8 cellular contexts compared by ENCODE assay signal in genomic region chr10:67386841-67387533, GRCh38.
DNase-seq lines count a peak whose midpoint lies in the region; ATAC-seq and TF ChIP-seq lines count a peak whose summit lies in the region.
"Not testable (repeated sequence)": the region's sequence is repeated elsewhere in the genome, so short reads cannot be mapped to it uniquely, and the experiment has no call there.

No MANE protein-coding gene starts in this region.

- not testable (repeated sequence) for H3K36me3 Mint-ChIP-seq in CD4-positive, alpha-beta T cell (ENCODE audit: low read depth); WTC11; brain; nephron progenitor cell (ENCODE audit: low read depth)

- 25 to 51% methylated on average over 9 of the region's 33 CpGs for WGBS in gastroesophageal sphincter (ENCODE audit: low coverage in 1 of 2), 2 donors

- not testable (repeated sequence) for TF ChIP-seq POLR2A in gastroesophageal sphincter (IDR thresholded peaks at IDR 0.05); gastrocnemius medialis (IDR thresholded peaks at IDR 0.05)

- peak overlapping the region; percentile 41; the same call in 1 of the 2 replicates for H3K9ac ChIP-seq in iPS-20b (ENCODE audit: low read depth, low read length)

- DNase-seq in CD4-positive, alpha-beta T cell; Jurkat, Clone E6-1 (ENCODE audit: low read depth, low spot score); gastrocnemius medialis: not testable (repeated sequence)
- DNase-seq in WTC11 (ENCODE audit: low spot score): peak; percentile 61
- DNase-seq in nephron progenitor cell: peak; percentile 59

- H3K9me3 ChIP-seq in CD4-positive, alpha-beta T cell (ENCODE audit: control insufficient read depth, low read length); gastroesophageal sphincter; iPS-20b (ENCODE audit: insufficient read depth, low read depth, low read length); gastrocnemius medialis: not testable (repeated sequence)

- in situ Hi-C loops in gastrocnemius medialis (cut with MboI; ENCODE audit: low sequenced_read_pairs in 4 of 4): not testable (repeated sequence)

- CTCF ChIA-PET in CD4-positive, alpha-beta T cell (lab: Charles Lee); WTC11 (lab: Charles Lee): not testable (repeated sequence)

- not testable (repeated sequence) for H3K36me3 ChIP-seq in gastroesophageal sphincter; iPS-20b (ENCODE audit: insufficient read depth, low read depth, low read length); gastrocnemius medialis

- POLR2A ChIA-PET in CD4-positive, alpha-beta T cell (lab: Charles Lee); WTC11 (lab: Charles Lee): not testable (repeated sequence)

- H3K4me1 Mint-ChIP-seq in CD4-positive, alpha-beta T cell (ENCODE audit: low read depth): not testable (repeated sequence)
- H3K4me1 Mint-ChIP-seq in WTC11 (peaks cover 25% of the 10 kb centered on the region), brain (peaks cover 22% of the 10 kb centered on the region), nephron progenitor cell (peaks cover 26% of the 10 kb centered on the region)

- H3K9me3 Mint-ChIP-seq in CD4-positive, alpha-beta T cell; WTC11; brain: not testable (repeated sequence)
- peaks cover 11% of the 10 kb centered on the region for H3K9me3 Mint-ChIP-seq in nephron progenitor cell

- intact Hi-C loops in CD4-positive, alpha-beta T cell (cut with DNase I, micrococcal nuclease); gastrocnemius medialis (cut with DNase I; ENCODE audit: low total_unique reads): not testable (repeated sequence)

- H3K27me3 ChIP-seq in CD4-positive, alpha-beta T cell (ENCODE audit: control insufficient read depth, insufficient read depth, low read length): peaks cover 15% of the 10 kb centered on the region
- H3K27me3 ChIP-seq in gastroesophageal sphincter; iPS-20b (ENCODE audit: insufficient read depth, low read length); gastrocnemius medialis: not testable (repeated sequence)

- H3K4me3 ChIP-seq in Jurkat, Clone E6-1 (ENCODE audit: low read length): peak overlapping the region; percentile 41
- H3K4me3 ChIP-seq in gastroesophageal sphincter (peak overlapping the region; percentile 14 to 47), iPS-20b (ENCODE audit: low read length) (peak overlapping the region; percentile 61), gastrocnemius medialis (peak overlapping the region in 3 of 4 donors; percentile 12 to 28 (median 26))

- H3K27me3 Mint-ChIP-seq in CD4-positive, alpha-beta T cell: peaks cover 37% of the 10 kb centered on the region
- not testable (repeated sequence) for H3K27me3 Mint-ChIP-seq in WTC11 (ENCODE audit: low read depth); brain; nephron progenitor cell (ENCODE audit: low read depth, poor library complexity)

- H3K27ac Mint-ChIP-seq in CD4-positive, alpha-beta T cell: not testable (repeated sequence)
- H3K27ac Mint-ChIP-seq in WTC11: peak overlapping the region; percentile 72; the same call in 1 of the 2 replicates
- H3K27ac Mint-ChIP-seq in brain: peak overlapping the region in 2 of 5 experiments; percentile 56 to 84
- H3K27ac Mint-ChIP-seq in nephron progenitor cell: peak overlapping the region; percentile 80

- not testable (repeated sequence) for TF ChIP-seq EP300 in gastroesophageal sphincter (IDR thresholded peaks at IDR 0.05)

- TF ChIP-seq CTCF in CD4-positive, alpha-beta T cell (IDR thresholded peaks at IDR 0.05); WTC11 (IDR thresholded peaks at IDR 0.05); brain (conservative IDR thresholded peaks at IDR 0.05); gastroesophageal sphincter (IDR thresholded peaks at IDR 0.05); nephron progenitor cell (IDR thresholded peaks at IDR 0.05); gastrocnemius medialis (IDR thresholded peaks at IDR 0.05 in 4 of 5, conservative IDR thresholded peaks at IDR 0.05 in 1 of 5): not testable (repeated sequence)

- H3K27ac ChIP-seq in CD4-positive, alpha-beta T cell (ENCODE audit: low read depth, low read length); gastroesophageal sphincter; iPS-20b (ENCODE audit: low read length); gastrocnemius medialis: not testable (repeated sequence)

- H3K4me1 ChIP-seq in gastroesophageal sphincter, gastrocnemius medialis: not testable (repeated sequence)
- H3K4me1 ChIP-seq in iPS-20b (ENCODE audit: insufficient read depth, low read length): peaks cover 20% of the 10 kb centered on the region

- ATAC-seq in CD4-positive, alpha-beta T cell (ENCODE audit: poor library complexity); gastroesophageal sphincter; gastrocnemius medialis: not testable (repeated sequence)
- ATAC-seq in WTC11: peak; percentile 77

- peak overlapping the region; percentile 22 for H3K4me3 Mint-ChIP-seq in CD4-positive, alpha-beta T cell
- peak overlapping the region; percentile 97 for H3K4me3 Mint-ChIP-seq in WTC11
- H3K4me3 Mint-ChIP-seq in brain: peak overlapping the region; percentile 82 to 90 (median 86)
- peak overlapping the region; percentile 92 for H3K4me3 Mint-ChIP-seq in nephron progenitor cell

TF ChIP-seq in WTC11, 78 proteins besides CTCF, POLR2A, EP300 and RAD21 (continues in another document):
- TF ChIP-seq E2F5 (CRISPR knock-in tag; IDR thresholded peaks at IDR 0.05) (0 out of 2 replicates have a peak, but pooled peaks have one; percentile 32), ETV6 (CRISPR knock-in tag; IDR thresholded peaks at IDR 0.05) (peak; percentile 37; the same call in 1 of the 2 replicates), FOXP1 (CRISPR knock-in tag; IDR thresholded peaks at IDR 0.05; ENCODE audit: borderline replicate concordance) (peak; percentile 55; the same call in 1 of the 2 replicates), FOXK1 (CRISPR knock-in tag; IDR thresholded peaks at IDR 0.05) (peak; percentile 84)
- TF ChIP-seq, protein P1, sequence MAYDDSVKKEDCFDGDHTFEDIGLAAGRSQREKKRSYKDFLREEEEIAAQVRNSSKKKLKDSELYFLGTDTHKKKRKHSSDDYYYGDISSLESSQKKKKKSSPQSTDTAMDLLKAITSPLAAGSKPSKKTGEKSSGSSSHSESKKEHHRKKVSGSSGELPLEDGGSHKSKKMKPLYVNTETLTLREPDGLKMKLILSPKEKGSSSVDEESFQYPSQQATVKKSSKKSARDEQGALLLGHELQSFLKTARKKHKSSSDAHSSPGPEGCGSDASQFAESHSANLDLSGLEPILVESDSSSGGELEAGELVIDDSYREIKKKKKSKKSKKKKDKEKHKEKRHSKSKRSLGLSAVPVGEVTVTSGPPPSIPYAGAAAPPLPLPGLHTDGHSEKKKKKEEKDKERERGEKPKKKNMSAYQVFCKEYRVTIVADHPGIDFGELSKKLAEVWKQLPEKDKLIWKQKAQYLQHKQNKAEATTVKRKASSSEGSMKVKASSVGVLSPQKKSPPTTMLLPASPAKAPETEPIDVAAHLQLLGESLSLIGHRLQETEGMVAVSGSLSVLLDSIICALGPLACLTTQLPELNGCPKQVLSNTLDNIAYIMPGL (CRISPR knock-in tag; IDR thresholded peaks at IDR 0.05): peak; percentile 58; the same call in 1 of the 2 replicates
- TF ChIP-seq, protein P2, sequence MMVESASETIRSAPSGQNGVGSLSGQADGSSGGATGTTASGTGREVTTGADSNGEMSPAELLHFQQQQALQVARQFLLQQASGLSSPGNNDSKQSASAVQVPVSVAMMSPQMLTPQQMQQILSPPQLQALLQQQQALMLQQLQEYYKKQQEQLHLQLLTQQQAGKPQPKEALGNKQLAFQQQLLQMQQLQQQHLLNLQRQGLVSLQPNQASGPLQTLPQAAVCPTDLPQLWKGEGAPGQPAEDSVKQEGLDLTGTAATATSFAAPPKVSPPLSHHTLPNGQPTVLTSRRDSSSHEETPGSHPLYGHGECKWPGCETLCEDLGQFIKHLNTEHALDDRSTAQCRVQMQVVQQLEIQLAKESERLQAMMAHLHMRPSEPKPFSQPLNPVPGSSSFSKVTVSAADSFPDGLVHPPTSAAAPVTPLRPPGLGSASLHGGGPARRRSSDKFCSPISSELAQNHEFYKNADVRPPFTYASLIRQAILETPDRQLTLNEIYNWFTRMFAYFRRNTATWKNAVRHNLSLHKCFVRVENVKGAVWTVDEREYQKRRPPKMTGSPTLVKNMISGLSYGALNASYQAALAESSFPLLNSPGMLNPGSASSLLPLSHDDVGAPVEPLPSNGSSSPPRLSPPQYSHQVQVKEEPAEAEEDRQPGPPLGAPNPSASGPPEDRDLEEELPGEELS (CRISPR knock-in tag; IDR thresholded peaks at IDR 0.05): peak; percentile 35; the same call in 1 of the 2 replicates

Comparison
In these comparisons a context has a peak if more than half of its experiments do, and no peak if none do; other contexts are left out.
1. H3K4me3 Mint-ChIP-seq: peak in every context shown above with its lines; median percentile 97 in WTC11; 92 in nephron progenitor cell; 86 in brain; 22 in CD4-positive, alpha-beta T cell.